Comparison of ENCODE assay signal across 9 cellular contexts in the genomic region with DNA sequence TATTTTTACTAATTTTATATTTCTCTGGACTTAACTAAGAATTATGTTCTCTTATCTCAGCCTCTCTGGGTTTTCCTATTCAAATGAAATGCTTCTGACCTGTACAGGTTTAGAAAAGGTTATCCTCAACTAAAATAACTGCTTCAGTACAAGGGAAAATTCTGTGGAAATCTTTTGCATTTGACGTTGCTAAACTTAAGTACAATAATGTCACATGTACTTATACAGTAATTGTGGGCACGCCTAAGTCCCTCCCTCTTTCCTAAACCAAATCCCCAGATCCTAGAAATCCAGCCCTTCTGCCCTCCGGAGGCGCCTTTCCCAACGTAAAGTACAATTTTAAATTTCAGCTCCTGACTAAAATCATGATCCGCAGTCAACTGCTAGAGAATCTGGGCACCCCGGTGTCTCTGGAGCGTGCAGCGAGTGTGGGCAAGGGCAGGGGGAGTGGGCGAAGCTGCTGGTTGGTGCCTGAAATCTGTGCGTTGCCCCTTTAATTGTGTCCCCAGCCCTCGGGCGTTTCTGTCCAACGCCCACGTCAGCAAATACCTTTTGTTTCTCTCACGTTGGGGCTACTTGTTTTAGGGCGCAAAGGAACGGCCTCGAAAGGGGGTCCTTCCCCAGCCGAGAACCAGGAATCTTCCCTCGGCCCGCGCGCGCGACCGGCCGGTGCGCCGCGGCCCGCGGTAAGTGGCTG. TPM values are rescaled to one million over a fixed set of nuclear protein-coding genes. Genes with fewer than 3 reads are reported as not detected.
A peak's percentile ranks its signal among the peaks of the same experiment; 100 is the strongest.
DNase-seq lines count a peak whose midpoint lies in the region; ATAC-seq and TF ChIP-seq lines count a peak whose summit lies in the region.
"Had no signal": no experiment of that assay in that cellular context is flagged by ENCODE, and none has a peak within 500 bp of the region (broad histone marks: within the 10 kb centered on the region; RNA-seq: fewer than 3 reads in every experiment).

Gene ZBTB8A, plus strand, starts transcription at position 541 of the 697 bp plus-strand sequence. CDS start 53,505 bp downstream, outside the sequence.

- peak; percentile 81 for ATAC-seq in left lung
- peak; percentile 83 to 88 for ATAC-seq in stimulated activated naive B cell treated with anti-CD40 and anti-IgM and Interleukin-4, amounts not matched to agents 10 μg/mL and 1 μg/mL and 100 μg/mL, for 72 hours (replicated peaks)

- H3K4me1 ChIP-seq in ES-I3 (ENCODE audit: insufficient read depth, low read length) (peaks cover 1% of the 10 kb centered on the region; the same call in 1 of the 2 replicates), left lung (peaks cover 0 to 26% of the 10 kb centered on the region in 2 donors)

- H3K27ac ChIP-seq in dorsolateral prefrontal cortex (peak within 1 kb of the TSS in 51 of 59 donors; percentile 6 to 83 (median 68)), left lung (peak within 1 kb of the TSS; percentile 50 to 69)
- H3K27ac ChIP-seq: neutrophil had no signal

- no peaks in the 10 kb centered on the region for H3K36me3 Mint-ChIP-seq in T-helper 2 cell treated with Interferon-gamma antibody and Interleukin-4, amounts not matched to agents 5 μg/mL and 100 μg/mL, for 36 hours (ENCODE audit: low read depth)
- peaks cover 14% of the 10 kb centered on the region in 2 donors for H3K36me3 Mint-ChIP-seq in stimulated activated naive B cell treated with anti-CD40 and anti-IgM and Interleukin-4, amounts not matched to agents 10 μg/mL and 1 μg/mL and 100 μg/mL, for 72 hours

- H3K4me1 Mint-ChIP-seq in T-helper 2 cell treated with Interferon-gamma antibody and Interleukin-4, amounts not matched to agents 5 μg/mL and 100 μg/mL, for 36 hours (ENCODE audit: low read depth), result peaks cover 10% of the 10 kb centered on the region
- H3K4me1 Mint-ChIP-seq in stimulated activated naive B cell treated with anti-CD40 and anti-IgM and Interleukin-4, amounts not matched to agents 10 μg/mL and 1 μg/mL and 100 μg/mL, for 72 hours, result peaks cover 30 to 58% of the 10 kb centered on the region in 2 donors

- peak within 1 kb of the TSS; percentile 46 to 82 (median 65) for H3K4me3 ChIP-seq in dorsolateral prefrontal cortex
- peak within 1 kb of the TSS; percentile 50 to 54 for H3K4me3 ChIP-seq in left lung

- H3K27me3 Mint-ChIP-seq in T-helper 2 cell treated with Interferon-gamma antibody and Interleukin-4, amounts not matched to agents 5 μg/mL and 100 μg/mL, for 36 hours (ENCODE audit: low read depth), result peaks cover 78% of the 10 kb centered on the region
- peaks cover 22 to 40% of the 10 kb centered on the region in 2 donors for H3K27me3 Mint-ChIP-seq in stimulated activated naive B cell treated with anti-CD40 and anti-IgM and Interleukin-4, amounts not matched to agents 10 μg/mL and 1 μg/mL and 100 μg/mL, for 72 hours

- H3K36me3 ChIP-seq in ES-I3 (ENCODE audit: insufficient read depth, low read length) (no peaks in the 10 kb centered on the region), left lung (no peaks in the 10 kb centered on the region)
- H3K36me3 ChIP-seq: neutrophil had no signal

- H3K9me3 ChIP-seq in ES-I3 (ENCODE audit: control insufficient read depth, insufficient read depth, low read length) (no peaks in the 10 kb centered on the region), left lung (no peaks in the 10 kb centered on the region)
- H3K9me3 ChIP-seq: neutrophil had no signal

- H3K9me3 Mint-ChIP-seq in T-helper 2 cell treated with Interferon-gamma antibody and Interleukin-4, amounts not matched to agents 5 μg/mL and 100 μg/mL, for 36 hours, result no peaks in the 10 kb centered on the region
- peaks cover 2 to 3% of the 10 kb centered on the region in 2 donors for H3K9me3 Mint-ChIP-seq in stimulated activated naive B cell treated with anti-CD40 and anti-IgM and Interleukin-4, amounts not matched to agents 10 μg/mL and 1 μg/mL and 100 μg/mL, for 72 hours

- peak; percentile 61 for DNase-seq in NAMALWA (ENCODE audit: low spot score)
- DNase-seq in T-helper 2 cell treated with Interferon-gamma antibody and Interleukin-4, amounts not matched to agents 5 μg/mL and 100 μg/mL, for 36 hours (ENCODE audit: low spot score), result peak; percentile 7
- DNase-seq in dorsolateral prefrontal cortex, result peak in 8 of 10 donors; percentile 21 to 47 (median 34)
- DNase-seq in left lung, result peak in 1 of 2 donors; percentile 38
- peak; percentile 52 for DNase-seq in stimulated activated naive B cell treated with anti-CD40 and anti-IgM and Interleukin-4, amounts not matched to agents 10 μg/mL and 1 μg/mL and 100 μg/mL, for 72 hours
- DNase-seq in cortex of kidney (lab: John Stamatoyannopoulos, UW), result no peak
- no peak for DNase-seq in activated CD4-positive, CD25-positive, alpha-beta regulatory T cell treated with anti-CD3 and anti-CD28 coated beads, Interleukin-2, amount 50 U/mL, for 72 hours

- H3K9ac ChIP-seq in ES-I3 (ENCODE audit: low read depth, low read length), result peak within 1 kb of the TSS; percentile 85

- no peak for TF ChIP-seq CTCF in dorsolateral prefrontal cortex (IDR thresholded peaks at IDR 0.05 in 54 of 56, conservative IDR thresholded peaks at IDR 0.05 in 2 of 56; ENCODE audit: low read depth in 1 of 56, partially characterized antibody in 56 of 56)
- no peak for TF ChIP-seq CTCF in left lung (IDR thresholded peaks at IDR 0.05)

- peak within 1 kb of the TSS; percentile 89 for H3K4me3 Mint-ChIP-seq in T-helper 2 cell treated with Interferon-gamma antibody and Interleukin-4, amounts not matched to agents 5 μg/mL and 100 μg/mL, for 36 hours
- peak within 1 kb of the TSS; percentile 96 to 97 for H3K4me3 Mint-ChIP-seq in stimulated activated naive B cell treated with anti-CD40 and anti-IgM and Interleukin-4, amounts not matched to agents 10 μg/mL and 1 μg/mL and 100 μg/mL, for 72 hours

- peak within 1 kb of the TSS; percentile 38 for H3K27ac Mint-ChIP-seq in T-helper 2 cell treated with Interferon-gamma antibody and Interleukin-4, amounts not matched to agents 5 μg/mL and 100 μg/mL, for 36 hours
- peak within 1 kb of the TSS; percentile 87 for H3K27ac Mint-ChIP-seq in stimulated activated naive B cell treated with anti-CD40 and anti-IgM and Interleukin-4, amounts not matched to agents 10 μg/mL and 1 μg/mL and 100 μg/mL, for 72 hours

- intact Hi-C loops in dorsolateral prefrontal cortex (cut with DNase I) (no loop called here), left lung (cut with DNase I) (no loop called here)

- H3K27me3 ChIP-seq in dorsolateral prefrontal cortex (no peaks in the 10 kb centered on the region), left lung (peaks cover 0 to 33% of the 10 kb centered on the region in 2 donors)

RNA-seq across cellular contexts. Expression of gene ZBTB8A, which starts in this region (rescaled TPM):
- 1 to 10 TPM; 1.4 to 7.4 (median 4.2) TPM for total RNA-seq in dorsolateral prefrontal cortex
- total RNA-seq in left lung, result 1 to 10 TPM; 8.6 to 9.8 TPM

Comparison
In these comparisons a context has a peak if more than half of its experiments do, and no peak if none do; other contexts are left out.
1. DNase-seq: peak in NAMALWA (single experiment), T-helper 2 cell treated with Interferon-gamma antibody and Interleukin-4, amounts not matched to agents 5 μg/mL and 100 μg/mL, for 36 hours (single experiment), dorsolateral prefrontal cortex (8 of 10) and stimulated activated naive B cell treated with anti-CD40 and anti-IgM and Interleukin-4, amounts not matched to agents 10 μg/mL and 1 μg/mL and 100 μg/mL, for 72 hours (single experiment); none in cortex of kidney (single experiment) and activated CD4-positive, CD25-positive, alpha-beta regulatory T cell treated with anti-CD3 and anti-CD28 coated beads, Interleukin-2, amount 50 U/mL, for 72 hours (single experiment).